ENCODE assay signal across 14 cellular contexts in genomic region chr16:78893340-78893739, GRCh38.
DNase-seq lines count a peak whose midpoint lies in the region; ATAC-seq and TF ChIP-seq lines count a peak whose summit lies in the region.
"Had no signal": no experiment of that assay in that cellular context is flagged by ENCODE, and none has a peak within 500 bp of the region (broad histone marks: within the 10 kb centered on the region; RNA-seq: fewer than 3 reads in every experiment).

No MANE protein-coding gene starts in this region.

- ATAC-seq in activated T-cell treated with anti-CD3 and anti-CD28 coated beads, Interleukin-2, amount 50 U/mL, for 4 hours: peak; percentile 20 to 48
- ATAC-seq in GM19372 (IDR thresholded peaks at IDR 0.05; ENCODE audit: low read depth, unreplicated experiment) (peak; percentile 61), lower lobe of right lung (peak; percentile 63 to 83), WTC11 (no peak)

- H3K4me3 ChIP-seq in lower lobe of right lung (no peak overlapping the region), mesenchymal stem cell (ENCODE audit: insufficient read depth in 1 of 2, low read depth in 1 of 2, low read length in 2 of 2) (no peak overlapping the region)
- H3K4me3 ChIP-seq: pancreas, vagina had no signal

- H3K27me3 Mint-ChIP-seq in activated T-cell treated with anti-CD3 and anti-CD28 coated beads, Interleukin-2, amount 50 U/mL, for 4 hours (ENCODE audit: low read depth): no peaks in the 10 kb centered on the region
- H3K27me3 Mint-ChIP-seq in T-helper 1 cell treated with Interleukin-12 subunit alpha and Interleukin-12 subunit beta and Interleukin-4 antibody, amounts not matched to agents 30 μg/mL and 1 μg/mL, for 36 hours (ENCODE audit: low read depth): no peaks in the 10 kb centered on the region
- no peaks in the 10 kb centered on the region for H3K27me3 Mint-ChIP-seq in WTC11 (ENCODE audit: low read depth)

- H4K8ac ChIP-seq in mesenchymal stem cell (ENCODE audit: low read length): no peak overlapping the region

- no peaks in the 10 kb centered on the region for H3K36me3 Mint-ChIP-seq in activated T-cell treated with anti-CD3 and anti-CD28 coated beads, Interleukin-2, amount 50 U/mL, for 4 hours (ENCODE audit: insufficient read depth)
- H3K36me3 Mint-ChIP-seq in T-helper 1 cell treated with Interleukin-12 subunit alpha and Interleukin-12 subunit beta and Interleukin-4 antibody, amounts not matched to agents 30 μg/mL and 1 μg/mL, for 36 hours (ENCODE audit: low read depth): peaks cover 10% of the 10 kb centered on the region
- no peaks in the 10 kb centered on the region for H3K36me3 Mint-ChIP-seq in WTC11

- H2BK5ac ChIP-seq in mesenchymal stem cell (ENCODE audit: low read depth, low read length, poor library complexity, severe bottlenecking): no peak overlapping the region

- H3K27ac Mint-ChIP-seq in T-helper 1 cell treated with Interleukin-12 subunit alpha and Interleukin-12 subunit beta and Interleukin-4 antibody, amounts not matched to agents 30 μg/mL and 1 μg/mL, for 36 hours: peak overlapping the region; percentile 73
- H3K27ac Mint-ChIP-seq in WTC11: no peak overlapping the region

- H3K23ac ChIP-seq in mesenchymal stem cell (ENCODE audit: low read length in 2 of 2): no peak overlapping the region

- H3K27ac ChIP-seq in lower lobe of right lung: peak overlapping the region; percentile 51
- H3K27ac ChIP-seq in mesenchymal stem cell (ENCODE audit: low read length, poor library complexity, severe bottlenecking): no peak overlapping the region
- H3K27ac ChIP-seq: HL-60, pancreas, vagina had no signal

- H3K4me1 ChIP-seq in lower lobe of right lung (peaks cover 5% of the 10 kb centered on the region), mesenchymal stem cell (ENCODE audit: control insufficient read depth, insufficient read depth, low read depth, low read length) (no peaks in the 10 kb centered on the region)
- H3K4me1 ChIP-seq: vagina had no signal

- H2BK15ac ChIP-seq in mesenchymal stem cell (ENCODE audit: low read depth, poor library complexity, severe bottlenecking): no peak overlapping the region

- no peak overlapping the region for H2BK120ac ChIP-seq in mesenchymal stem cell (ENCODE audit: low read depth, low read length)

- intact Hi-C loops in lower lobe of right lung (cut with DNase I): no loop called here

- no peak overlapping the region for H2AFZ ChIP-seq in mesenchymal stem cell (ENCODE audit: low read depth, low read length)

- H3K9me3 ChIP-seq in lower lobe of right lung: no peaks in the 10 kb centered on the region
- H3K9me3 ChIP-seq in mesenchymal stem cell (ENCODE audit: control insufficient read depth, low read length): no peaks in the 10 kb centered on the region
- H3K9me3 ChIP-seq: pancreas, vagina had no signal

- TF ChIP-seq CTCF in lower lobe of right lung (IDR thresholded peaks at IDR 0.05) (no peak), WTC11 (IDR thresholded peaks at IDR 0.05) (no peak)

- H3K79me1 ChIP-seq in mesenchymal stem cell (replicated peaks; ENCODE audit: low read length, poor library complexity, severe bottlenecking): no peaks in the 10 kb centered on the region

- H3K4me2 ChIP-seq in mesenchymal stem cell (ENCODE audit: low read length, poor library complexity, severe bottlenecking): no peak overlapping the region

- peaks cover 44% of the 10 kb centered on the region for H3K4me1 Mint-ChIP-seq in activated T-cell treated with anti-CD3 and anti-CD28 coated beads, Interleukin-2, amount 50 U/mL, for 4 hours (ENCODE audit: low read depth)
- H3K4me1 Mint-ChIP-seq in T-helper 1 cell treated with Interleukin-12 subunit alpha and Interleukin-12 subunit beta and Interleukin-4 antibody, amounts not matched to agents 30 μg/mL and 1 μg/mL, for 36 hours (ENCODE audit: low read depth): peaks cover 24% of the 10 kb centered on the region
- peaks cover 52% of the 10 kb centered on the region for H3K4me1 Mint-ChIP-seq in WTC11

- DNase-seq in activated T-cell treated with anti-CD3 and anti-CD28 coated beads, Interleukin-2, amount 50 U/mL, for 4 hours: no peak
- no peak for DNase-seq in activated T-cell treated with anti-CD3 and anti-CD28 coated beads for 4 hours
- no peak for DNase-seq in lower lobe of right lung
- DNase-seq in WTC11 (ENCODE audit: low spot score): no peak
- no peak for DNase-seq in mesenchymal stem cell
- no peak for DNase-seq in DMS153 treated with DMSO at 0.1 percent for 48 hours (lab: John Stamatoyannopoulos, UW; ENCODE audit: unreplicated experiment)
- DNase-seq: anterior cingulate cortex, dermis blood vessel endothelial cell, GOT3, pancreas had no signal

- no peak overlapping the region for H4K91ac ChIP-seq in mesenchymal stem cell (ENCODE audit: low read length)

- CTCF ChIA-PET in WTC11 (lab: Charles Lee): no interaction called here

- H3K18ac ChIP-seq in mesenchymal stem cell (ENCODE audit: low read depth in 1 of 2, low read length in 2 of 2): no peak overlapping the region

- no peak overlapping the region for H2BK12ac ChIP-seq in mesenchymal stem cell (ENCODE audit: low read length in 2 of 2)

- POLR2A ChIA-PET in WTC11 (lab: Charles Lee): no interaction called here

- H3K9ac ChIP-seq in mesenchymal stem cell (ENCODE audit: low read length): no peak overlapping the region

- H3K36me3 ChIP-seq in lower lobe of right lung: no peaks in the 10 kb centered on the region
- H3K36me3 ChIP-seq in mesenchymal stem cell (ENCODE audit: control insufficient read depth in 1 of 2, insufficient read depth in 2 of 2, low read depth in 1 of 2, low read length in 2 of 2): no peaks in the 10 kb centered on the region
- H3K36me3 ChIP-seq: pancreas, vagina had no signal

- no peak overlapping the region for H3K4ac ChIP-seq in mesenchymal stem cell (ENCODE audit: low read depth in 1 of 2, low read length in 2 of 2)

- no peak overlapping the region for H3K4me3 Mint-ChIP-seq in activated T-cell treated with anti-CD3 and anti-CD28 coated beads, Interleukin-2, amount 50 U/mL, for 4 hours
- no peak overlapping the region for H3K4me3 Mint-ChIP-seq in T-helper 1 cell treated with Interleukin-12 subunit alpha and Interleukin-12 subunit beta and Interleukin-4 antibody, amounts not matched to agents 30 μg/mL and 1 μg/mL, for 36 hours
- no peak overlapping the region for H3K4me3 Mint-ChIP-seq in WTC11

- H3K27me3 ChIP-seq in lower lobe of right lung (ENCODE audit: low read depth) (no peaks in the 10 kb centered on the region), mesenchymal stem cell (ENCODE audit: control insufficient read depth in 1 of 2, insufficient read depth in 1 of 2, low read length in 2 of 2) (peaks cover 0 to 4% of the 10 kb centered on the region in 2 experiments)
- H3K27me3 ChIP-seq: vagina had no signal

- H2AK5ac ChIP-seq in mesenchymal stem cell (ENCODE audit: low read length, severe bottlenecking): no peak overlapping the region

- no peak overlapping the region for H3K14ac ChIP-seq in mesenchymal stem cell (ENCODE audit: low read length in 2 of 2)

- no peaks in the 10 kb centered on the region for H3K9me3 Mint-ChIP-seq in activated T-cell treated with anti-CD3 and anti-CD28 coated beads, Interleukin-2, amount 50 U/mL, for 4 hours
- peaks cover 25% of the 10 kb centered on the region for H3K9me3 Mint-ChIP-seq in T-helper 1 cell treated with Interleukin-12 subunit alpha and Interleukin-12 subunit beta and Interleukin-4 antibody, amounts not matched to agents 30 μg/mL and 1 μg/mL, for 36 hours
- no peaks in the 10 kb centered on the region for H3K9me3 Mint-ChIP-seq in WTC11

TF ChIP-seq in WTC11, 78 proteins besides CTCF, POLR2A, EP300 and RAD21:
- TF ChIP-seq RELA (CRISPR knock-in tag; IDR thresholded peaks at IDR 0.05; ENCODE audit: borderline replicate concordance) (no peak), ATF2 (CRISPR knock-in tag; IDR thresholded peaks at IDR 0.05; ENCODE audit: borderline replicate concordance, low read depth) (no peak)
